Comparison of ENCODE assay signal across 12 cellular contexts in genomic region chr5:67350600-67351315, GRCh38.
A peak's percentile ranks its signal among the peaks of the same experiment; 100 is the strongest.
DNase-seq lines count a peak whose midpoint lies in the region; ATAC-seq and TF ChIP-seq lines count a peak whose summit lies in the region.
"Had no signal": no experiment of that assay in that cellular context is flagged by ENCODE, and none has a peak within 500 bp of the region (broad histone marks: within the 10 kb centered on the region; RNA-seq: fewer than 3 reads in every experiment).

No MANE protein-coding gene starts in this region.

- peak overlapping the region; percentile 24 to 82 for H3K27ac Mint-ChIP-seq in natural killer cell
- H3K27ac Mint-ChIP-seq: mesothelial cell of epicardium had no signal

- peaks cover 20% of the 10 kb centered on the region for H3K4me1 Mint-ChIP-seq in activated T-cell treated with anti-CD3 and anti-CD28 coated beads, Interleukin-2, amount 50 U/mL, for 4 hours (ENCODE audit: low read depth)
- H3K4me1 Mint-ChIP-seq in natural killer cell, result peaks cover 16 to 26% of the 10 kb centered on the region in 2 donors

- peak overlapping the region; percentile 66 for H3K4me3 Mint-ChIP-seq in activated T-cell treated with anti-CD3 and anti-CD28 coated beads, Interleukin-2, amount 50 U/mL, for 4 hours
- peak overlapping the region; percentile 86 for H3K4me3 Mint-ChIP-seq in natural killer cell
- H3K4me3 Mint-ChIP-seq: mesothelial cell of epicardium had no signal

- DNase-seq in NCI-H1417 (lab: John Stamatoyannopoulos, UW) (peak; percentile 55 to 80 (median 62)), NCI-H1417 treated with DMSO at 0.1 percent for 48 hours (lab: John Stamatoyannopoulos, UW) (no peak), NCI-H146 treated with DMSO at 0.1 percent for 48 hours (lab: John Stamatoyannopoulos, UW; ENCODE audit: unreplicated experiment) (peak; percentile 25), natural killer cell (no peak), KG1 (lab: John Stamatoyannopoulos, UW) (no peak), middle frontal gyrus (ENCODE audit: extremely low spot score, low spot score) (no peak)
- no peak for DNase-seq in activated T-cell treated with anti-CD3 and anti-CD28 coated beads, Interleukin-2, amount 50 U/mL, for 4 hours
- DNase-seq: activated CD4-positive, alpha-beta T cell treated with anti-CD3 and anti-CD28 coated beads, Interleukin-2, amount 50 U/mL, for 4 hours; NCI-H1048 had no signal

- peaks cover 2% of the 10 kb centered on the region for H3K9me3 Mint-ChIP-seq in activated T-cell treated with anti-CD3 and anti-CD28 coated beads, Interleukin-2, amount 50 U/mL, for 4 hours
- H3K9me3 Mint-ChIP-seq in natural killer cell, result no peaks in the 10 kb centered on the region

- no peaks in the 10 kb centered on the region for H3K36me3 Mint-ChIP-seq in activated T-cell treated with anti-CD3 and anti-CD28 coated beads, Interleukin-2, amount 50 U/mL, for 4 hours (ENCODE audit: insufficient read depth)
- H3K36me3 Mint-ChIP-seq in natural killer cell, result no peaks in the 10 kb centered on the region
- H3K36me3 Mint-ChIP-seq: mesothelial cell of epicardium had no signal

- intact Hi-C loops in natural killer cell (cut with micrococcal nuclease), result no loop called here

- no peak for TF ChIP-seq CTCF in natural killer cell (IDR thresholded peaks at IDR 0.05)

- no peak for ATAC-seq in activated T-cell treated with anti-CD3 and anti-CD28 coated beads, Interleukin-2, amount 50 U/mL, for 4 hours
- peak; percentile 59 to 81 (median 63) for ATAC-seq in natural killer cell
- no peak for ATAC-seq in HG02588 (IDR thresholded peaks at IDR 0.05; ENCODE audit: unreplicated experiment)
- ATAC-seq: A549 had no signal

- no peaks in the 10 kb centered on the region for H3K27me3 Mint-ChIP-seq in activated T-cell treated with anti-CD3 and anti-CD28 coated beads, Interleukin-2, amount 50 U/mL, for 4 hours (ENCODE audit: low read depth)
- peaks cover 6 to 16% of the 10 kb centered on the region in 2 donors for H3K27me3 Mint-ChIP-seq in natural killer cell (ENCODE audit: low read depth in 2 of 2)

Comparison
In these comparisons a context has a peak if more than half of its experiments do, and no peak if none do; other contexts are left out.
1. DNase-seq: peak in NCI-H1417 (3 of 3) and NCI-H146 treated with DMSO at 0.1 percent for 48 hours (single experiment); none in NCI-H1417 treated with DMSO at 0.1 percent for 48 hours (single experiment), activated T-cell treated with anti-CD3 and anti-CD28 coated beads, Interleukin-2, amount 50 U/mL, for 4 hours (single experiment), natural killer cell (single experiment), KG1 (single experiment) and middle frontal gyrus (single experiment).
2. ATAC-seq: peak in natural killer cell (3 of 3); none in activated T-cell treated with anti-CD3 and anti-CD28 coated beads, Interleukin-2, amount 50 U/mL, for 4 hours (0 of 2) and HG02588 (single experiment).